ENCODE assay signal across 1 cellular context in the genomic region with DNA sequence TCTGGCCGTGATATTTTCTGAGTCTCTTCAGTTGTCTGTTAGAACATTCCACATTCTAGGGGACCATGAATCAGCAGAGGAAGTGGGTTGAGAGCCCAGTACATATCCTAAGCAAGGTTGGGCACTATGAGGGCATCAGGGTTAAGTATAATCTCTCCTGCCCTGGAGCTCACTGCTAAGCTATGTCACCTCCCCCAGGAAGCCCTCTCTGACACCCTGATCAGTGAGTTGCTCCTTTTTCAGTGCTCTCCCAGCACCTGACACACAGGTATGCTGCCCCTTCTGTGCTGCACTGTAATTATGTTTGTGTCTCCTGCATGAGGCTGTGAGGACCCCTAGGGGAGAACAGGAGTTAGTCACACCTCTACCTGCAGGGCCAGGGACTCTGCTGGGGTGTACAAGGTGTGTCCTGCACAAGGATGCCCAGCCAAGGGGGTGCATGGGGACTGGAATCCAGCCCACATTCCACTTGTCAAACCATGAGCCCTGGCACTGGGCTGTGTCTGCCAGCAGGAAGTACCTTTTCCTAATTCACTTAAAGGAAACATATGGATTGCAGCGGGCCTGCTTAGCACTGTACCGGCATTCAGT.
TF ChIP-seq lines count a peak whose summit lies in the region.

No MANE protein-coding gene starts in this region.

TF ChIP-seq in HepG2, 621 proteins besides CTCF, POLR2A, EP300 and RAD21 (continued from another document):
- TF ChIP-seq, protein P1, sequence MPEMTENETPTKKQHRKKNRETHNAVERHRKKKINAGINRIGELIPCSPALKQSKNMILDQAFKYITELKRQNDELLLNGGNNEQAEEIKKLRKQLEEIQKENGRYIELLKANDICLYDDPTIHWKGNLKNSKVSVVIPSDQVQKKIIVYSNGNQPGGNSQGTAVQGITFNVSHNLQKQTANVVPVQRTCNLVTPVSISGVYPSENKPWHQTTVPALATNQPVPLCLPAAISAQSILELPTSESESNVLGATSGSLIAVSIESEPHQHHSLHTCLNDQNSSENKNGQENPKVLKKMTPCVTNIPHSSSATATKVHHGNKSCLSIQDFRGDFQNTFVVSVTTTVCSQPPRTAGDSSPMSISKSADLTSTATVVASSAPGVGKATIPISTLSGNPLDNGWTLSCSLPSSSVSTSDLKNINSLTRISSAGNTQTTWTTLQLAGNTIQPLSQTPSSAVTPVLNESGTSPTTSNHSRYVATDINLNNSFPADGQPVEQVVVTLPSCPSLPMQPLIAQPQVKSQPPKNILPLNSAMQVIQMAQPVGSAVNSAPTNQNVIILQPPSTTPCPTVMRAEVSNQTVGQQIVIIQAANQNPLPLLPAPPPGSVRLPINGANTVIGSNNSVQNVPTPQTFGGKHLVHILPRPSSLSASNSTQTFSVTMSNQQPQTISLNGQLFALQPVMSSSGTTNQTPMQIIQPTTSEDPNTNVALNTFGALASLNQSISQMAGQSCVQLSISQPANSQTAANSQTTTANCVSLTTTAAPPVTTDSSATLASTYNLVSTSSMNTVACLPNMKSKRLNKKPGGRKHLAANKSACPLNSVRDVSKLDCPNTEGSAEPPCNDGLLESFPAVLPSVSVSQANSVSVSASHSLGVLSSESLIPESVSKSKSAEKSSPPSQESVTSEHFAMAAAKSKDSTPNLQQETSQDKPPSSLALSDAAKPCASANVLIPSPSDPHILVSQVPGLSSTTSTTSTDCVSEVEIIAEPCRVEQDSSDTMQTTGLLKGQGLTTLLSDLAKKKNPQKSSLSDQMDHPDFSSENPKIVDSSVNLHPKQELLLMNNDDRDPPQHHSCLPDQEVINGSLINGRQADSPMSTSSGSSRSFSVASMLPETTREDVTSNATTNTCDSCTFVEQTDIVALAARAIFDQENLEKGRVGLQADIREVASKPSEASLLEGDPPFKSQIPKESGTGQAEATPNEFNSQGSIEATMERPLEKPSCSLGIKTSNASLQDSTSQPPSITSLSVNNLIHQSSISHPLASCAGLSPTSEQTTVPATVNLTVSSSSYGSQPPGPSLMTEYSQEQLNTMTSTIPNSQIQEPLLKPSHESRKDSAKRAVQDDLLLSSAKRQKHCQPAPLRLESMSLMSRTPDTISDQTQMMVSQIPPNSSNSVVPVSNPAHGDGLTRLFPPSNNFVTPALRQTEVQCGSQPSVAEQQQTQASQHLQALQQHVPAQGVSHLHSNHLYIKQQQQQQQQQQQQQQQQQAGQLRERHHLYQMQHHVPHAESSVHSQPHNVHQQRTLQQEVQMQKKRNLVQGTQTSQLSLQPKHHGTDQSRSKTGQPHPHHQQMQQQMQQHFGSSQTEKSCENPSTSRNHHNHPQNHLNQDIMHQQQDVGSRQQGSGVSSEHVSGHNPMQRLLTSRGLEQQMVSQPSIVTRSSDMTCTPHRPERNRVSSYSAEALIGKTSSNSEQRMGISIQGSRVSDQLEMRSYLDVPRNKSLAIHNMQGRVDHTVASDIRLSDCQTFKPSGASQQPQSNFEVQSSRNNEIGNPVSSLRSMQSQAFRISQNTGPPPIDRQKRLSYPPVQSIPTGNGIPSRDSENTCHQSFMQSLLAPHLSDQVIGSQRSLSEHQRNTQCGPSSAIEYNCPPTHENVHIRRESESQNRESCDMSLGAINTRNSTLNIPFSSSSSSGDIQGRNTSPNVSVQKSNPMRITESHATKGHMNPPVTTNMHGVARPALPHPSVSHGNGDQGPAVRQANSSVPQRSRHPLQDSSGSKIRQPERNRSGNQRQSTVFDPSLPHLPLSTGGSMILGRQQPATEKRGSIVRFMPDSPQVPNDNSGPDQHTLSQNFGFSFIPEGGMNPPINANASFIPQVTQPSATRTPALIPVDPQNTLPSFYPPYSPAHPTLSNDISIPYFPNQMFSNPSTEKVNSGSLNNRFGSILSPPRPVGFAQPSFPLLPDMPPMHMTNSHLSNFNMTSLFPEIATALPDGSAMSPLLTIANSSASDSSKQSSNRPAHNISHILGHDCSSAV (CRISPR knock-in tag; IDR thresholded peaks at IDR 0.05; ENCODE audit: borderline replicate concordance), result no peak
- no peak for TF ChIP-seq ZNF572 (CRISPR knock-in tag; IDR thresholded peaks at IDR 0.05)
- 0 out of 2 replicates have a peak, but pooled peaks have one; percentile 44 for TF ChIP-seq HIVEP1 (CRISPR knock-in tag; IDR thresholded peaks at IDR 0.05)
- no peak for TF ChIP-seq AGO1 (IDR thresholded peaks at IDR 0.05; ENCODE audit: low read depth, low read length, poor library complexity, severe bottlenecking)
- TF ChIP-seq, protein P2, sequence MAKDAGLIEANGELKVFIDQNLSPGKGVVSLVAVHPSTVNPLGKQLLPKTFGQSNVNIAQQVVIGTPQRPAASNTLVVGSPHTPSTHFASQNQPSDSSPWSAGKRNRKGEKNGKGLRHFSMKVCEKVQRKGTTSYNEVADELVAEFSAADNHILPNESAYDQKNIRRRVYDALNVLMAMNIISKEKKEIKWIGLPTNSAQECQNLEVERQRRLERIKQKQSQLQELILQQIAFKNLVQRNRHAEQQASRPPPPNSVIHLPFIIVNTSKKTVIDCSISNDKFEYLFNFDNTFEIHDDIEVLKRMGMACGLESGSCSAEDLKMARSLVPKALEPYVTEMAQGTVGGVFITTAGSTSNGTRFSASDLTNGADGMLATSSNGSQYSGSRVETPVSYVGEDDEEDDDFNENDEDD (CRISPR knock-in tag; IDR thresholded peaks at IDR 0.05; ENCODE audit: borderline replicate concordance), result no peak
- peak; percentile 93 for TF ChIP-seq STAG1 (CRISPR knock-in tag; IDR thresholded peaks at IDR 0.05)
- no peak for TF ChIP-seq POLR2AphosphoS2 (IDR thresholded peaks at IDR 0.05; ENCODE audit: low read depth, low read length)
- TF ChIP-seq GATAD1 (CRISPR knock-in tag; IDR thresholded peaks at IDR 0.05), result no peak
- TF ChIP-seq, protein P3, sequence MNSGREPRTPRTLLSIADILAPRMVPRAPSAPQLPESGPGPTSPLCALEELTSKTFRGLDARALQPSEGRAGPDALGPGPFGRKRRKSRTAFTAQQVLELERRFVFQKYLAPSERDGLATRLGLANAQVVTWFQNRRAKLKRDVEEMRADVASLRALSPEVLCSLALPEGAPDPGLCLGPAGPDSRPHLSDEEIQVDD (CRISPR knock-in tag; IDR thresholded peaks at IDR 0.05; ENCODE audit: borderline replicate concordance), result no peak
- no peak for TF ChIP-seq ZNF451 (CRISPR knock-in tag; IDR thresholded peaks at IDR 0.05)
